Comparison of ENCODE assay signal across 9 cellular contexts in the genomic region with DNA sequence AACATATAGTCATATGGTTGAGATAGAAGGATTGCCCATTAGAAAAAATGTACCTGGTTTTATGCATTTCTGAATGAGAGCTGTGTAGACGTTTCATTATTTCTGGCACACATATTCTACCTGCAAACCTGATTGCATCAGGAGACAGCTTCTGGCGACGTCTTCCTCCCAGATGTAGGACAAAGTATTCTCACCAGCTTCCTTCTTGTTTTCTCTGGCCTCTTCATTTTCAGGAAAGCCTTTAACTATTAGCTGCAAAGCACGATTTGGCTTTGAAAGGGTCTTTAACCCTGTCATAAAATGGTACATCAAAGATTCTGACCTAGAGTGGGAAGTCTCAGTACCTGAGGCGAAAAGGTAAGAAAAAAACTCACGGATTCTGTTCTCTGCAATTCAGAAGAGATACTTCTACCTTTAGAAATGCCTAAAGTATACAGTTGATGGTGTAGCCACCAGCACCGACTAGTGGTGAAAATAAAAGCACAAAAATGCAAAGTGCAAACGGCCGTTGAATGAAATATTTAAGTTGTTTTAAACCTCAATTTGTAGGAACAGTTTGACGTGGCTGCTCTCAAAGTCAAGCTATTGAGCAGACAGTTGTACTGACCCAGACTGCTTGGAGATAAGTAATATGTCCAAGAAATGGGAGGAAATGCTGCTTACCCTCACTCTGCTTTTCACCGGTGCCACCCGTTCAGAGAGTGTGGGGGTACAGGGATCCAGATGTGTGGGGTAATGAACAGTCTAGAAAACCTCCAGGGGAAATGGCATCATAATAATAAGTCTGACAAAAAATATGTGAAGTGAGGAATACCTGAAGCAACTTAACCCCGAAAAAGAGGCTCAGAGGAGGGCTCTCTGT. TPM values are rescaled to one million over a fixed set of nuclear protein-coding genes. Genes with fewer than 3 reads are reported as not detected.
A peak's percentile ranks its signal among the peaks of the same experiment; 100 is the strongest.
DNase-seq lines count a peak whose midpoint lies in the region; ATAC-seq and TF ChIP-seq lines count a peak whose summit lies in the region.
"Had no signal": no experiment of that assay in that cellular context is flagged by ENCODE, and none has a peak within 500 bp of the region (broad histone marks: within the 10 kb centered on the region; RNA-seq: fewer than 3 reads in every experiment).

No MANE protein-coding gene starts in this region.

- no peaks in the 10 kb centered on the region for H3K4me1 ChIP-seq in BE2C
- no peaks in the 10 kb centered on the region for H3K4me1 ChIP-seq in Karpas-422 (ENCODE audit: low read length)

- H3K9ac ChIP-seq in Karpas-422 (ENCODE audit: low read length): no peak overlapping the region

- peak; percentile 75 for ATAC-seq in GM19043 (IDR thresholded peaks at IDR 0.05; ENCODE audit: low read depth, unreplicated experiment)
- peak; percentile 54 for ATAC-seq in omental fat pad (ENCODE audit: low FRiP score)
- no peak for ATAC-seq in esophagus mucosa
- no peak for ATAC-seq in GM19455 (IDR thresholded peaks at IDR 0.05; ENCODE audit: unreplicated experiment)

- H2AFZ ChIP-seq in Karpas-422 (ENCODE audit: low read length): no peak overlapping the region

- peak; percentile 47 for TF ChIP-seq CTCF in BE2C (IDR thresholded peaks at IDR 0.05; ENCODE audit: low read depth, low read length)
- peak; percentile 83 for TF ChIP-seq CTCF in epithelial cell of proximal tubule (conservative IDR thresholded peaks at IDR 0.05; ENCODE audit: low read depth, low read length)
- TF ChIP-seq CTCF in omental fat pad (IDR thresholded peaks at IDR 0.05): peak in 2 of 3 donors; percentile 43 to 44

- H3K27ac ChIP-seq in Karpas-422 (ENCODE audit: low read length): no peak overlapping the region

- H3K9me2 ChIP-seq in Karpas-422 (replicated peaks; ENCODE audit: insufficient read depth, low read length): no peaks in the 10 kb centered on the region

- no peak overlapping the region for H3K4me2 ChIP-seq in Karpas-422 (ENCODE audit: low read depth, low read length, poor library complexity, severe bottlenecking)

- no peaks in the 10 kb centered on the region for H3K9me3 ChIP-seq in BE2C
- no peaks in the 10 kb centered on the region for H3K9me3 ChIP-seq in Karpas-422 (ENCODE audit: low read length)

- H3K27me3 ChIP-seq in BE2C (no peaks in the 10 kb centered on the region), Karpas-422 (ENCODE audit: low read length) (no peaks in the 10 kb centered on the region)

- no peak overlapping the region for H3K4me3 ChIP-seq in BE2C (ENCODE audit: low read depth, low read length)
- H3K4me3 ChIP-seq in Karpas-422 (ENCODE audit: low read length): no peak overlapping the region
- H3K4me3 ChIP-seq in epithelial cell of proximal tubule (ENCODE audit: low read depth, low read length): no peak overlapping the region

- no peaks in the 10 kb centered on the region for H3K79me2 ChIP-seq in Karpas-422 (ENCODE audit: low read length)

- H3K36me3 ChIP-seq in BE2C (no peaks in the 10 kb centered on the region), Karpas-422 (ENCODE audit: insufficient read depth, low read length) (no peaks in the 10 kb centered on the region)

- DNase-seq in BE2C (no peak), Karpas-422 (peak; percentile 65), epithelial cell of proximal tubule (ENCODE audit: low read depth) (no peak), omental fat pad (ENCODE audit: low spot score) (no peak)
- peak; percentile 30 for DNase-seq in activated CD4-positive, alpha-beta T cell treated with anti-CD3 and anti-CD28 coated beads, Interleukin-2, amount 50 U/mL, for 1 hour

- H4K20me1 ChIP-seq in Karpas-422 (ENCODE audit: insufficient read depth, low read depth, low read length): no peaks in the 10 kb centered on the region

RNA-seq across cellular contexts. Expression of gene IL18RAP, which starts 20.2 kb away (rescaled TPM):
- polyA plus RNA-seq in BE2C (2012; ENCODE audit: insufficient read depth, insufficient read length, low read depth): not detected
- 1.2 and 4.4 TPM in 2 replicates for total RNA-seq in Karpas-422 (2014; rRNA removed; shearing (Covaris generic); ENCODE audit: low replicate concordance)
- total RNA-seq in epithelial cell of proximal tubule (0.35 TPM in 1 of 2 replicates, not detected in the other), omental fat pad (10 to 100 TPM in 1 of 4 donors, 1 to 10 TPM in 3; 1.9 to 59.9 (median 5.4) TPM), esophagus mucosa (0.64 TPM)

RNA-seq across cellular contexts. Expression of gene SLC9A4, which starts 29.8 kb away (rescaled TPM):
- not detected for polyA plus RNA-seq in BE2C (2012; ENCODE audit: insufficient read depth, insufficient read length, low read depth)
- not detected in 2 replicates for total RNA-seq in Karpas-422 (2014; rRNA removed; shearing (Covaris generic); ENCODE audit: low replicate concordance)
- 0.36 and 0.40 TPM in 2 replicates for total RNA-seq in epithelial cell of proximal tubule
- not detected for total RNA-seq in omental fat pad
- 0.08 TPM for total RNA-seq in esophagus mucosa
- polyA plus RNA-seq: IgD-negative memory B cell had no signal

Comparison
In these comparisons a context has a peak if more than half of its experiments do, and no peak if none do; other contexts are left out.
1. DNase-seq: peak in Karpas-422 (single experiment) and activated CD4-positive, alpha-beta T cell treated with anti-CD3 and anti-CD28 coated beads, Interleukin-2, amount 50 U/mL, for 1 hour (single experiment); none in BE2C (single experiment), epithelial cell of proximal tubule (single experiment) and omental fat pad (single experiment).
2. ATAC-seq: peak in GM19043 (single experiment) and omental fat pad (single experiment); none in esophagus mucosa (single experiment) and GM19455 (single experiment).
3. Peak in every context shown above with its lines, with median percentiles within 50 percentile points of each other: CTCF ChIP-seq.